8 cellular contexts compared by ENCODE assay signal in the genomic region with DNA sequence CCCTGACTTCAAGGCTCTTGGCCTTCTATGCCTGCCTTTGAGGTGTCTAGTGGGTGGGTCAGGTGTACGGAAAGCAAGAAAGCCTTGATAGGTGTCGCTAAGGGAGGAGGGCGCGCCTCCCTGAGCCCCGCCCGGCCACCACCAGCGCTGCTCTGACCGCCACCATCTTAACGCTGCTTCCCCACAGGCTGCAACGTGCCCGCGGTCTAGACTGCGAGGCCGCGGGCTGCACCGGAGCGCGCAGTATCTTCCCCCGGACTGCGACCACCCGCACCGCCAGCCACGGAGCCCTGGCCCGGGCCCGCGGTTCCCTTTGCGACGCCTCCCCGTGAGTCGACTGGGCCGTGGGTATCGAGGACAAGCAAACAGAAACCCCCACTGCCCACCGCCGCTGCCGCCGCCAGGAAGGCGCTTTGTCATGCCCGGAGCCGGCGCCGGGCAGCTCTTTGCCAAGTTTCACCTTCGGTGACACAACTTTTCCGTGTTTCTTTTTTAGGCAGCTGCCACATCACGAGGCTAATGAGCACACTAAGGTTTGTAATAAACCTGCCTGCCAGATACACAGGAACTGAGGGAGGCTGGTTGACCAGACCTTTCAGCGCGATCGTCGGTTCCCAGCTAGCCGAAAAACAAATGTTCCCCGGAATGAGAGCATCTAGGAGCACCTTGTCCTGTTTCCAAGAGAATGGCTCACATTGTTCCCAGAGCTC.
A peak's percentile ranks its signal among the peaks of the same experiment; 100 is the strongest.
DNase-seq lines count a peak whose midpoint lies in the region; ATAC-seq and TF ChIP-seq lines count a peak whose summit lies in the region.

No MANE protein-coding gene starts in this region.

- TF ChIP-seq POLR2A in heart left ventricle (IDR thresholded peaks at IDR 0.05) (no peak), prostate gland (IDR thresholded peaks at IDR 0.05) (no peak)

- TF ChIP-seq CTCF in heart left ventricle (IDR thresholded peaks at IDR 0.05) (no peak), prostate gland (IDR thresholded peaks at IDR 0.05) (no peak)

- DNase-seq in GM03348 (ENCODE audit: low spot score) (peak; percentile 29), NOMO-1 treated with DMSO at 0.1 percent for 48 hours (lab: John Stamatoyannopoulos, UW; ENCODE audit: unreplicated experiment) (peak; percentile 38), heart left ventricle (peak in 4 of 5 donors; percentile 12 to 53 (median 30)), prostate gland (ENCODE audit: low spot score) (peak; percentile 51), HPDE6-E6E7 (ENCODE audit: extremely low spot score) (no peak), NCI-H1417 (lab: John Stamatoyannopoulos, UW) (no peak), KG1 (lab: John Stamatoyannopoulos, UW) (no peak)

- ATAC-seq in heart left ventricle (peak in 3 of 4 donors; percentile 60 to 92 (median 89)), GM19023 (IDR thresholded peaks at IDR 0.05; ENCODE audit: unreplicated experiment) (no peak)

- H3K27ac ChIP-seq in heart left ventricle, result peak overlapping the region in 6 of 12 donors; percentile 11 to 81 (median 58)
- H3K27ac ChIP-seq in prostate gland, result peak overlapping the region; percentile 88 to 93

- no peaks in the 10 kb centered on the region for H3K36me3 ChIP-seq in heart left ventricle
- no peaks in the 10 kb centered on the region for H3K36me3 ChIP-seq in prostate gland

- H3K27me3 ChIP-seq in heart left ventricle (peaks cover 0 to 47% (median 0%) of the 10 kb centered on the region in 9 donors), prostate gland (replicated peaks; ENCODE audit: insufficient read depth) (no peaks in the 10 kb centered on the region)

- WGBS in heart left ventricle, 4 donors, result 2 to 32% (median 13%) methylated on average over 44 to 50 of the region's 50 CpGs
- WGBS in prostate gland, result 2% methylated on average over 26 of the region's 50 CpGs

- H3K4me3 ChIP-seq in heart left ventricle (peak overlapping the region in 10 of 12 donors; percentile 26 to 55 (median 43)), prostate gland (peak overlapping the region; percentile 34 to 38)

- intact Hi-C loops in heart left ventricle (cut with DNase I), result no loop called here
- intact Hi-C loops in prostate gland (cut with DNase I), result no loop called here

- H3K9me3 ChIP-seq in heart left ventricle (no peaks in the 10 kb centered on the region), prostate gland (no peaks in the 10 kb centered on the region)

- H3K4me1 ChIP-seq in heart left ventricle (peaks cover 0 to 6% (median 0%) of the 10 kb centered on the region in 12 donors), prostate gland (replicated peaks) (no peaks in the 10 kb centered on the region)

Comparison
In these comparisons a context has a peak if more than half of its experiments do, and no peak if none do; other contexts are left out.
1. DNase-seq: peak in GM03348 (single experiment), NOMO-1 treated with DMSO at 0.1 percent for 48 hours (single experiment), heart left ventricle (4 of 5) and prostate gland (single experiment); none in HPDE6-E6E7 (single experiment), NCI-H1417 (0 of 3) and KG1 (single experiment).